Comparison of ENCODE assay signal across 13 cellular contexts in genomic region chr7:1874522-1875389, GRCh38.
A peak's percentile ranks its signal among the peaks of the same experiment; 100 is the strongest.
DNase-seq lines count a peak whose midpoint lies in the region; ATAC-seq and TF ChIP-seq lines count a peak whose summit lies in the region.
"Had no signal": no experiment of that assay in that cellular context is flagged by ENCODE, and none has a peak within 500 bp of the region (broad histone marks: within the 10 kb centered on the region; RNA-seq: fewer than 3 reads in every experiment).

No MANE protein-coding gene starts in this region.

- H2AFZ ChIP-seq in DND-41 (ENCODE audit: low read depth, low read length), result no peak overlapping the region

- H3K27me3 ChIP-seq in DND-41 (ENCODE audit: insufficient read depth, low read length, poor library complexity) (no peaks in the 10 kb centered on the region), body of pancreas (no peaks in the 10 kb centered on the region), psoas muscle (ENCODE audit: insufficient read depth in 3 of 3, low read length in 2 of 3) (no peaks in the 10 kb centered on the region)
- H3K27me3 ChIP-seq: right lobe of liver had no signal

- peaks cover 12% of the 10 kb centered on the region for H3K9me3 ChIP-seq in DND-41 (ENCODE audit: insufficient read depth, low read length, severe bottlenecking)
- H3K9me3 ChIP-seq in body of pancreas, result peaks cover 0 to 4% (median 0%) of the 10 kb centered on the region in 3 donors
- peaks cover 5% of the 10 kb centered on the region for H3K9me3 ChIP-seq in psoas muscle
- H3K9me3 ChIP-seq: right lobe of liver had no signal

- 69 to 85% methylated on average over 7 to 18 of the region's 23 CpGs for WGBS in body of pancreas, 2 donors
- WGBS in psoas muscle, 3 donors, result 65 to 80% (median 74%) methylated on average over 19 to 22 of the region's 23 CpGs

- no peak for TF ChIP-seq POLR2A in body of pancreas (IDR thresholded peaks at IDR 0.05)

- no peak overlapping the region for H3K4me2 ChIP-seq in DND-41 (ENCODE audit: insufficient read depth, low read length)

- ATAC-seq in DND-41 (ENCODE audit: insufficient read depth, low read depth) (peak; percentile 49; the same call in 2 of the 3 replicates), body of pancreas (peak; percentile 22), psoas muscle (peak; percentile 22 to 46 (median 27))

- H3K36me3 ChIP-seq in DND-41 (ENCODE audit: insufficient read depth, low read length) (peaks cover 41% of the 10 kb centered on the region), body of pancreas (replicated peaks in 1 of 2; ENCODE audit: insufficient read depth in 1 of 2, low read depth in 2 of 2) (no peaks in the 10 kb centered on the region), psoas muscle (ENCODE audit: insufficient read depth in 1 of 2, low read depth in 1 of 2) (no peaks in the 10 kb centered on the region)
- H3K36me3 ChIP-seq: right lobe of liver had no signal

- no peaks in the 10 kb centered on the region for H3K4me1 ChIP-seq in DND-41 (ENCODE audit: insufficient read depth, low read length)
- peaks cover 9% of the 10 kb centered on the region for H3K4me1 ChIP-seq in body of pancreas
- H3K4me1 ChIP-seq in psoas muscle, result no peaks in the 10 kb centered on the region

- DNase-seq in DND-41 (no peak), NCI-H146 treated with DMSO at 0.1 percent for 48 hours (lab: John Stamatoyannopoulos, UW; ENCODE audit: unreplicated experiment) (peak; percentile 97), body of pancreas (no peak), psoas muscle (no peak), nucleus accumbens (lab: John Stamatoyannopoulos, UW) (no peak), GDM1 (lab: John Stamatoyannopoulos, UW) (no peak), cerebellar nuclear complex (lab: John Stamatoyannopoulos, UW) (no peak)
- DNase-seq: activated CD4-positive, alpha-beta T cell treated with anti-CD3 and anti-CD28 coated beads, Interleukin-2, amount 10 ng/mL, durations not matched to agents 24 days and 14 days; effector memory CD8-positive, alpha-beta T cell; islet precursor cell; NCI-H1694; right lobe of liver; T-helper 17 cell had no signal

- H4K20me1 ChIP-seq in DND-41 (ENCODE audit: insufficient read depth, low read length), result peaks cover 14% of the 10 kb centered on the region

- no peak overlapping the region for H3K9ac ChIP-seq in DND-41 (ENCODE audit: low read depth, low read length)

- intact Hi-C loops in body of pancreas (cut with DNase I) (no loop called here), psoas muscle (cut with DNase I) (no loop called here)

- H3K27ac ChIP-seq in DND-41 (ENCODE audit: low read length) (peak overlapping the region; percentile 3; the same call in 1 of the 2 replicates), body of pancreas (no peak overlapping the region), psoas muscle (no peak overlapping the region)
- H3K27ac ChIP-seq: right lobe of liver had no signal

- no peak for TF ChIP-seq CTCF in DND-41 (IDR thresholded peaks at IDR 0.05; ENCODE audit: borderline replicate concordance, extremely low read depth, low read length, poor library complexity, severe bottlenecking)
- no peak for TF ChIP-seq CTCF in body of pancreas (IDR thresholded peaks at IDR 0.05)
- TF ChIP-seq CTCF in psoas muscle (IDR thresholded peaks at IDR 0.05), result no peak

- H3K4me3 ChIP-seq in DND-41 (ENCODE audit: low read depth in 1 of 2, low read length in 2 of 2) (no peak overlapping the region), body of pancreas (no peak overlapping the region), psoas muscle (no peak overlapping the region)
- H3K4me3 ChIP-seq: right lobe of liver had no signal

- peaks cover 44% of the 10 kb centered on the region for H3K79me2 ChIP-seq in DND-41 (ENCODE audit: insufficient read depth, low read length)
